1 cellular context compared by ENCODE assay signal in genomic region chr1:24656046-24656445, GRCh38.
A peak's percentile ranks its signal among the peaks of the same experiment; 100 is the strongest.
TF ChIP-seq lines count a peak whose summit lies in the region.

No MANE protein-coding gene starts in this region.

TF ChIP-seq in HEK293, 187 proteins besides CTCF, POLR2A, EP300 and RAD21:
- no peak for TF ChIP-seq KLF16 (tag by site-specific recombination; IDR thresholded peaks at IDR 0.05)
- TF ChIP-seq PRDM1 (tag by site-specific recombination; IDR thresholded peaks at IDR 0.05): peak; percentile 38; the same call in 1 of the 2 replicates
